ENCODE assay signal across 2 cellular contexts in the genomic region with DNA sequence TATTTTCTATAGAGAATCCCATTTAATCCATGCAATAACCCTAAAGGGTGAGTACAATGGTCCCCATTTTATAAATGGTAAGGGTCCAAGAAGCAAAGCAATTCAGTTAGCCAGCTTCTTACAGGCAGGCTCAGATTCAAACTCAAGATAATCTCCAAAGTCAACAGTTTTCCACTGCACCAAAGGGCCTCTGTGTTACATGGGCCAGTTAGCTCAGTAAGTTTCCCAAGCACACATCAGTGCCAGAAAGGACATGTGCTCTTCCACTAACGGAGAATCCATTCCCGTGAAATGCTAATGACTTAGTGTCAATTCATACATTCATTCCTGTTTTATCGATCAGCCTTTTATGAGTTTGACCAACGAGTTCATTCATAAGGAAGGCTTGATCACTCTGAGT.
TF ChIP-seq lines count a peak whose summit lies in the region.

No MANE protein-coding gene starts in this region.

TF ChIP-seq in HepG2, 621 proteins besides CTCF, POLR2A, EP300 and RAD21:
- TF ChIP-seq CEBPG (CRISPR knock-in tag; IDR thresholded peaks at IDR 0.05) (0 out of 2 replicates have a peak, but pooled peaks have one; percentile 6), WIZ (CRISPR knock-in tag; IDR thresholded peaks at IDR 0.05) (no peak), ZFP36L1 (CRISPR knock-in tag; IDR thresholded peaks at IDR 0.05) (no peak), ZFX (CRISPR knock-in tag; IDR thresholded peaks at IDR 0.05; ENCODE audit: low read depth) (peak; percentile 24; the same call in 1 of the 2 replicates), ARNTL (CRISPR knock-in tag; IDR thresholded peaks at IDR 0.05) (no peak), ADNP (CRISPR knock-in tag; IDR thresholded peaks at IDR 0.05) (0 out of 2 replicates have a peak, but pooled peaks have one; percentile 50), ZFY (CRISPR knock-in tag; IDR thresholded peaks at IDR 0.05) (0 out of 2 replicates have a peak, but pooled peaks have one; percentile 34), ETV6 (CRISPR knock-in tag; conservative IDR thresholded peaks at IDR 0.05) (no peak), ETV5 (CRISPR knock-in tag; IDR thresholded peaks at IDR 0.05; ENCODE audit: borderline replicate concordance) (no peak), FOXA1 (IDR thresholded peaks at IDR 0.05) (no peak), FOXA1 (CRISPR knock-in tag; IDR thresholded peaks at IDR 0.05) (peak; percentile 69), ZNF629 (CRISPR knock-in tag; conservative IDR thresholded peaks at IDR 0.05) (0 out of 2 replicates have a peak, but pooled peaks have one; percentile 13), ZNF616 (CRISPR knock-in tag; IDR thresholded peaks at IDR 0.05; ENCODE audit: low read depth) (no peak), FOXA3 (CRISPR knock-in tag; IDR thresholded peaks at IDR 0.05) (peak; percentile 21; the same call in 1 of the 2 replicates), HNF4A (CRISPR knock-in tag; IDR thresholded peaks at IDR 0.05) (peak; percentile 44), GATAD2A (CRISPR knock-in tag; IDR thresholded peaks at IDR 0.05) (peak; percentile 60), CHCHD3 (CRISPR knock-in tag; IDR thresholded peaks at IDR 0.05) (no peak), ZNF644 (CRISPR knock-in tag; IDR thresholded peaks at IDR 0.05; ENCODE audit: low read depth) (peak; percentile 67; the same call in 1 of the 2 replicates), SAP130 (CRISPR knock-in tag; IDR thresholded peaks at IDR 0.05; ENCODE audit: low read depth) (peak; percentile 24; the same call in 1 of the 2 replicates), MAFK (conservative IDR thresholded peaks at IDR 0.05 in 1 of 2, IDR thresholded peaks at IDR 0.05 in 1 of 2; ENCODE audit: low read length in 2 of 2) (0 out of 4 replicates have a peak, but pooled peaks of 1 of the 2 experiments have one; percentile 0), SAFB2 (CRISPR knock-in tag; IDR thresholded peaks at IDR 0.05; ENCODE audit: borderline replicate concordance, low read depth) (no peak), SOX13 (IDR thresholded peaks at IDR 0.05) (no peak), SOX13 (CRISPR knock-in tag; conservative IDR thresholded peaks at IDR 0.05 in 1 of 2, IDR thresholded peaks at IDR 0.05 in 1 of 2) (0 out of 4 replicates have a peak, but pooled peaks of 1 of the 2 experiments have one; percentile 12), TBX2 (CRISPR knock-in tag; IDR thresholded peaks at IDR 0.05; ENCODE audit: borderline replicate concordance) (0 out of 2 replicates have a peak, but pooled peaks have one; percentile 37), HDAC2 (CRISPR knock-in tag; IDR thresholded peaks at IDR 0.05) (0 out of 2 replicates have a peak, but pooled peaks have one; percentile 32), TCF7 (IDR thresholded peaks at IDR 0.05; ENCODE audit: low read depth) (no peak), RBFOX2 (IDR thresholded peaks at IDR 0.05; ENCODE audit: low read depth, low read length) (no peak)
- TF ChIP-seq, protein P1, sequence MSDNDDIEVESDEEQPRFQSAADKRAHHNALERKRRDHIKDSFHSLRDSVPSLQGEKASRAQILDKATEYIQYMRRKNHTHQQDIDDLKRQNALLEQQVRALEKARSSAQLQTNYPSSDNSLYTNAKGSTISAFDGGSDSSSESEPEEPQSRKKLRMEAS (IDR thresholded peaks at IDR 0.05) = peak; percentile 42; the same call in 1 of the 2 replicates
- TF ChIP-seq, protein P2, sequence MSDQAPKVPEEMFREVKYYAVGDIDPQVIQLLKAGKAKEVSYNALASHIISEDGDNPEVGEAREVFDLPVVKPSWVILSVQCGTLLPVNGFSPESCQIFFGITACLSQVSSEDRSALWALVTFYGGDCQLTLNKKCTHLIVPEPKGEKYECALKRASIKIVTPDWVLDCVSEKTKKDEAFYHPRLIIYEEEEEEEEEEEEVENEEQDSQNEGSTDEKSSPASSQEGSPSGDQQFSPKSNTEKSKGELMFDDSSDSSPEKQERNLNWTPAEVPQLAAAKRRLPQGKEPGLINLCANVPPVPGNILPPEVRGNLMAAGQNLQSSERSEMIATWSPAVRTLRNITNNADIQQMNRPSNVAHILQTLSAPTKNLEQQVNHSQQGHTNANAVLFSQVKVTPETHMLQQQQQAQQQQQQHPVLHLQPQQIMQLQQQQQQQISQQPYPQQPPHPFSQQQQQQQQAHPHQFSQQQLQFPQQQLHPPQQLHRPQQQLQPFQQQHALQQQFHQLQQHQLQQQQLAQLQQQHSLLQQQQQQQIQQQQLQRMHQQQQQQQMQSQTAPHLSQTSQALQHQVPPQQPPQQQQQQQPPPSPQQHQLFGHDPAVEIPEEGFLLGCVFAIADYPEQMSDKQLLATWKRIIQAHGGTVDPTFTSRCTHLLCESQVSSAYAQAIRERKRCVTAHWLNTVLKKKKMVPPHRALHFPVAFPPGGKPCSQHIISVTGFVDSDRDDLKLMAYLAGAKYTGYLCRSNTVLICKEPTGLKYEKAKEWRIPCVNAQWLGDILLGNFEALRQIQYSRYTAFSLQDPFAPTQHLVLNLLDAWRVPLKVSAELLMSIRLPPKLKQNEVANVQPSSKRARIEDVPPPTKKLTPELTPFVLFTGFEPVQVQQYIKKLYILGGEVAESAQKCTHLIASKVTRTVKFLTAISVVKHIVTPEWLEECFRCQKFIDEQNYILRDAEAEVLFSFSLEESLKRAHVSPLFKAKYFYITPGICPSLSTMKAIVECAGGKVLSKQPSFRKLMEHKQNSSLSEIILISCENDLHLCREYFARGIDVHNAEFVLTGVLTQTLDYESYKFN (CRISPR knock-in tag; conservative IDR thresholded peaks at IDR 0.05) = 0 out of 2 replicates have a peak, but pooled peaks have one; percentile 16
- TF ChIP-seq, protein P3, sequence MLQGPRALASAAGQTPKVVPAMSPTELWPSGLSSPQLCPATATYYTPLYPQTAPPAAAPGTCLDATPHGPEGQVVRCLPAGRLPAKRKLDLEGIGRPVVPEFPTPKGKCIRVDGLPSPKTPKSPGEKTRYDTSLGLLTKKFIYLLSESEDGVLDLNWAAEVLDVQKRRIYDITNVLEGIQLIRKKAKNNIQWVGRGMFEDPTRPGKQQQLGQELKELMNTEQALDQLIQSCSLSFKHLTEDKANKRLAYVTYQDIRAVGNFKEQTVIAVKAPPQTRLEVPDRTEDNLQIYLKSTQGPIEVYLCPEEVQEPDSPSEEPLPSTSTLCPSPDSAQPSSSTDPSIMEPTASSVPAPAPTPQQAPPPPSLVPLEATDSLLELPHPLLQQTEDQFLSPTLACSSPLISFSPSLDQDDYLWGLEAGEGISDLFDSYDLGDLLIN (CRISPR knock-in tag; IDR thresholded peaks at IDR 0.05; ENCODE audit: borderline replicate concordance) = no peak
TF ChIP-seq in HepG2: peak in this region for 17.

TF ChIP-seq in GM23338, 12 proteins besides CTCF, POLR2A, EP300 and RAD21:
- TF ChIP-seq ZNF331 (CRISPR knock-in tag; IDR thresholded peaks at IDR 0.05; ENCODE audit: low read depth) (no peak), EZH2phosphoT487 (IDR thresholded peaks at IDR 0.05; ENCODE audit: unreplicated experiment) (no peak), EZH2 (IDR thresholded peaks at IDR 0.05; ENCODE audit: low read depth, unreplicated experiment) (no peak), STAT1 (IDR thresholded peaks at IDR 0.05; ENCODE audit: unreplicated experiment) (no peak), NANOG (IDR thresholded peaks at IDR 0.05; ENCODE audit: borderline replicate concordance) (no peak), JUNB (IDR thresholded peaks at IDR 0.05; ENCODE audit: unreplicated experiment) (no peak), ZNF114 (CRISPR knock-in tag; IDR thresholded peaks at IDR 0.05) (no peak), POLR2AphosphoS5 (IDR thresholded peaks at IDR 0.05; ENCODE audit: low read depth) (no peak), CREB1 (CRISPR knock-in tag; IDR thresholded peaks at IDR 0.05; ENCODE audit: low read depth) (no peak)
- TF ChIP-seq, protein P4, sequence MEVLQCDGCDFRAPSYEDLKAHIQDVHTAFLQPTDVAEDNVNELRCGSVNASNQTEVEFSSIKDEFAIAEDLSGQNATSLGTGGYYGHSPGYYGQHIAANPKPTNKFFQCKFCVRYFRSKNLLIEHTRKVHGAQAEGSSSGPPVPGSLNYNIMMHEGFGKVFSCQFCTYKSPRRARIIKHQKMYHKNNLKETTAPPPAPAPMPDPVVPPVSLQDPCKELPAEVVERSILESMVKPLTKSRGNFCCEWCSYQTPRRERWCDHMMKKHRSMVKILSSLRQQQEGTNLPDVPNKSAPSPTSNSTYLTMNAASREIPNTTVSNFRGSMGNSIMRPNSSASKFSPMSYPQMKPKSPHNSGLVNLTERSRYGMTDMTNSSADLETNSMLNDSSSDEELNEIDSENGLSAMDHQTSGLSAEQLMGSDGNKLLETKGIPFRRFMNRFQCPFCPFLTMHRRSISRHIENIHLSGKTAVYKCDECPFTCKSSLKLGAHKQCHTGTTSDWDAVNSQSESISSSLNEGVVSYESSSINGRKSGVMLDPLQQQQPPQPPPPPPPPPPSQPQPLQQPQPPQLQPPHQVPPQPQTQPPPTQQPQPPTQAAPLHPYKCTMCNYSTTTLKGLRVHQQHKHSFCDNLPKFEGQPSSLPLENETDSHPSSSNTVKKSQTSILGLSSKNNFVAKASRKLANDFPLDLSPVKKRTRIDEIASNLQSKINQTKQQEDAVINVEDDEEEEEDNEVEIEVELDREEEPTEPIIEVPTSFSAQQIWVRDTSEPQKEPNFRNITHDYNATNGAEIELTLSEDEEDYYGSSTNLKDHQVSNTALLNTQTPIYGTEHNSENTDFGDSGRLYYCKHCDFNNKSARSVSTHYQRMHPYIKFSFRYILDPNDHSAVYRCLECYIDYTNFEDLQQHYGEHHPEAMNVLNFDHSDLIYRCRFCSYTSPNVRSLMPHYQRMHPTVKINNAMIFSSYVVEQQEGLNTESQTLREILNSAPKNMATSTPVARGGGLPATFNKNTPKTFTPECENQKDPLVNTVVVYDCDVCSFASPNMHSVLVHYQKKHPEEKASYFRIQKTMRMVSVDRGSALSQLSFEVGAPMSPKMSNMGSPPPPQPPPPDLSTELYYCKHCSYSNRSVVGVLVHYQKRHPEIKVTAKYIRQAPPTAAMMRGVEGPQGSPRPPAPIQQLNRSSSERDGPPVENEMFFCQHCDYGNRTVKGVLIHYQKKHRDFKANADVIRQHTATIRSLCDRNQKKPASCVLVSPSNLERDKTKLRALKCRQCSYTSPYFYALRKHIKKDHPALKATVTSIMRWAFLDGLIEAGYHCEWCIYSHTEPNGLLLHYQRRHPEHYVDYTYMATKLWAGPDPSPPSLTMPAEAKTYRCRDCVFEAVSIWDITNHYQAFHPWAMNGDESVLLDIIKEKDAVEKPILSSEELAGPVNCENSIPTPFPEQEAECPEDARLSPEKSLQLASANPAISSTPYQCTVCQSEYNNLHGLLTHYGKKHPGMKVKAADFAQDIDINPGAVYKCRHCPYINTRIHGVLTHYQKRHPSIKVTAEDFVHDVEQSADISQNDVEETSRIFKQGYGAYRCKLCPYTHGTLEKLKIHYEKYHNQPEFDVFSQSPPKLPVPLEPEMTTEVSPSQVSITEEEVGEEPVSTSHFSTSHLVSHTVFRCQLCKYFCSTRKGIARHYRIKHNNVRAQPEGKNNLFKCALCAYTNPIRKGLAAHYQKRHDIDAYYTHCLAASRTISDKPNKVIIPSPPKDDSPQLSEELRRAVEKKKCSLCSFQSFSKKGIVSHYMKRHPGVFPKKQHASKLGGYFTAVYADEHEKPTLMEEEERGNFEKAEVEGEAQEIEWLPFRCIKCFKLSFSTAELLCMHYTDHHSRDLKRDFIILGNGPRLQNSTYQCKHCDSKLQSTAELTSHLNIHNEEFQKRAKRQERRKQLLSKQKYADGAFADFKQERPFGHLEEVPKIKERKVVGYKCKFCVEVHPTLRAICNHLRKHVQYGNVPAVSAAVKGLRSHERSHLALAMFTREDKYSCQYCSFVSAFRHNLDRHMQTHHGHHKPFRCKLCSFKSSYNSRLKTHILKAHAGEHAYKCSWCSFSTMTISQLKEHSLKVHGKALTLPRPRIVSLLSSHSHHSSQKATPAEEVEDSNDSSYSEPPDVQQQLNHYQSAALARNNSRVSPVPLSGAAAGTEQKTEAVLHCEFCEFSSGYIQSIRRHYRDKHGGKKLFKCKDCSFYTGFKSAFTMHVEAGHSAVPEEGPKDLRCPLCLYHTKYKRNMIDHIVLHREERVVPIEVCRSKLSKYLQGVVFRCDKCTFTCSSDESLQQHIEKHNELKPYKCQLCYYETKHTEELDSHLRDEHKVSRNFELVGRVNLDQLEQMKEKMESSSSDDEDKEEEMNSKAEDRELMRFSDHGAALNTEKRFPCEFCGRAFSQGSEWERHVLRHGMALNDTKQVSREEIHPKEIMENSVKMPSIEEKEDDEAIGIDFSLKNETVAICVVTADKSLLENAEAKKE (CRISPR knock-in tag; IDR thresholded peaks at IDR 0.05) = no peak
- TF ChIP-seq, protein P5, sequence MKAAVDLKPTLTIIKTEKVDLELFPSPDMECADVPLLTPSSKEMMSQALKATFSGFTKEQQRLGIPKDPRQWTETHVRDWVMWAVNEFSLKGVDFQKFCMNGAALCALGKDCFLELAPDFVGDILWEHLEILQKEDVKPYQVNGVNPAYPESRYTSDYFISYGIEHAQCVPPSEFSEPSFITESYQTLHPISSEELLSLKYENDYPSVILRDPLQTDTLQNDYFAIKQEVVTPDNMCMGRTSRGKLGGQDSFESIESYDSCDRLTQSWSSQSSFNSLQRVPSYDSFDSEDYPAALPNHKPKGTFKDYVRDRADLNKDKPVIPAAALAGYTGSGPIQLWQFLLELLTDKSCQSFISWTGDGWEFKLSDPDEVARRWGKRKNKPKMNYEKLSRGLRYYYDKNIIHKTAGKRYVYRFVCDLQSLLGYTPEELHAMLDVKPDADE (IDR thresholded peaks at IDR 0.05) = no peak
